15 cellular contexts compared by ENCODE assay signal in genomic region chr17:14398766-14399165, GRCh38.
DNase-seq lines count a peak whose midpoint lies in the region; ATAC-seq and TF ChIP-seq lines count a peak whose summit lies in the region.
"Had no signal": no experiment of that assay in that cellular context is flagged by ENCODE, and none has a peak within 500 bp of the region (broad histone marks: within the 10 kb centered on the region; RNA-seq: fewer than 3 reads in every experiment).

No MANE protein-coding gene starts in this region.

- no peak overlapping the region for H3K9ac ChIP-seq in MM.1S (ENCODE audit: low read length)
- H3K9ac ChIP-seq: GM23248 had no signal

- DNase-seq in activated T-cell treated with anti-CD3 and anti-CD28 coated beads, Interleukin-2, amount 50 U/mL, for 72 hours = peak; percentile 12 to 16
- DNase-seq in activated T-cell treated with anti-CD3 and anti-CD28 coated beads, Interleukin-2, amount 50 U/mL, for 48 hours = no peak
- DNase-seq in natural killer cell treated with Interleukin-12 subunit alpha and Interleukin-12 subunit beta and Interleukin-15 and Interleukin-18, amount 100 ng/mL, for 72 hours (ENCODE audit: low spot score) = no peak
- DNase-seq in natural killer cell (no peak), MM.1S (peak; percentile 33), sciatic nerve (ENCODE audit: low spot score) (no peak)
- no peak for DNase-seq in stimulated activated effector memory CD8-positive, alpha-beta T cell treated with anti-CD3 and anti-CD28 coated beads, Interleukin-12 subunit alpha, Interleukin-12 subunit beta, amount 100 ng/mL, for 72 hours (ENCODE audit: low spot score in 2 of 2)
- DNase-seq: ACHN; BE2C; C1 segment of cervical spinal cord; CD4-positive, CD25-positive, alpha-beta regulatory T cell; CD8-positive, alpha-beta memory T cell; COR-L47; GM23248 had no signal

- 0 out of 2 replicates have a peak overlapping the region, but pooled peaks have one; percentile 6 for H3K4me2 ChIP-seq in MM.1S (ENCODE audit: low read depth, low read length)

- H3K27ac Mint-ChIP-seq in activated T-cell treated with anti-CD3 and anti-CD28 coated beads, Interleukin-2, amount 50 U/mL, for 72 hours = no peak overlapping the region
- peak overlapping the region in 1 of 2 donors; percentile 20 for H3K27ac Mint-ChIP-seq in natural killer cell treated with Interleukin-12 subunit alpha and Interleukin-12 subunit beta and Interleukin-15 and Interleukin-18, amount 100 ng/mL, for 72 hours
- H3K27ac Mint-ChIP-seq in natural killer cell = no peak overlapping the region
- H3K27ac Mint-ChIP-seq in stimulated activated effector memory CD8-positive, alpha-beta T cell treated with anti-CD3 and anti-CD28 coated beads, Interleukin-12 subunit alpha, Interleukin-12 subunit beta, amount 100 ng/mL, for 72 hours = no peak overlapping the region
- H3K27ac Mint-ChIP-seq: CD4-positive, CD25-positive, alpha-beta regulatory T cell; CD8-positive, alpha-beta memory T cell had no signal

- H3K79me2 ChIP-seq in MM.1S (ENCODE audit: low read length) = no peaks in the 10 kb centered on the region

- H2AFZ ChIP-seq in MM.1S (ENCODE audit: low read length) = no peak overlapping the region
- H2AFZ ChIP-seq: GM23248 had no signal

- H3K27me3 ChIP-seq in MM.1S (replicated peaks; ENCODE audit: insufficient read depth, low read length) = no peaks in the 10 kb centered on the region
- H3K27me3 ChIP-seq: BE2C had no signal

- ATAC-seq in activated T-cell treated with anti-CD3 and anti-CD28 coated beads, Interleukin-2, amount 50 U/mL, for 72 hours (replicated peaks in 1 of 2) = peak; percentile 67 to 76
- peak; percentile 44 to 70 for ATAC-seq in natural killer cell treated with Interleukin-12 subunit alpha and Interleukin-12 subunit beta and Interleukin-15 and Interleukin-18, amount 100 ng/mL, for 72 hours
- ATAC-seq in natural killer cell = no peak
- ATAC-seq in stimulated activated effector memory CD8-positive, alpha-beta T cell treated with anti-CD3 and anti-CD28 coated beads, Interleukin-12 subunit alpha, Interleukin-12 subunit beta, amount 100 ng/mL, for 72 hours = peak; percentile 32
- ATAC-seq in sciatic nerve = no peak

- no peaks in the 10 kb centered on the region for H3F3A ChIP-seq in MM.1S (ENCODE audit: insufficient read depth, low read length)

- H3K36me3 ChIP-seq in MM.1S (replicated peaks; ENCODE audit: insufficient read depth, low read length) = no peaks in the 10 kb centered on the region
- H3K36me3 ChIP-seq: BE2C, HAP-1 had no signal

- no peak overlapping the region for H3K4me3 Mint-ChIP-seq in activated T-cell treated with anti-CD3 and anti-CD28 coated beads, Interleukin-2, amount 50 U/mL, for 72 hours
- no peak overlapping the region for H3K4me3 Mint-ChIP-seq in natural killer cell treated with Interleukin-12 subunit alpha and Interleukin-12 subunit beta and Interleukin-15 and Interleukin-18, amount 100 ng/mL, for 72 hours
- no peak overlapping the region for H3K4me3 Mint-ChIP-seq in natural killer cell
- no peak overlapping the region for H3K4me3 Mint-ChIP-seq in stimulated activated effector memory CD8-positive, alpha-beta T cell treated with anti-CD3 and anti-CD28 coated beads, Interleukin-12 subunit alpha, Interleukin-12 subunit beta, amount 100 ng/mL, for 72 hours
- H3K4me3 Mint-ChIP-seq: CD4-positive, CD25-positive, alpha-beta regulatory T cell; CD8-positive, alpha-beta memory T cell had no signal

- H3K4me1 ChIP-seq in MM.1S (ENCODE audit: low read length) = peaks cover 4% of the 10 kb centered on the region; the same call in 1 of the 2 replicates
- H3K4me1 ChIP-seq: BE2C, HAP-1 had no signal

- H3K9me2 ChIP-seq in MM.1S (replicated peaks; ENCODE audit: insufficient read depth, low read length) = no peaks in the 10 kb centered on the region

- H3K9me3 Mint-ChIP-seq in activated T-cell treated with anti-CD3 and anti-CD28 coated beads, Interleukin-2, amount 50 U/mL, for 72 hours = peaks cover 3 to 7% of the 10 kb centered on the region in 2 donors
- peaks cover 7% of the 10 kb centered on the region for H3K9me3 Mint-ChIP-seq in natural killer cell treated with Interleukin-12 subunit alpha and Interleukin-12 subunit beta and Interleukin-15 and Interleukin-18, amount 100 ng/mL, for 72 hours
- H3K9me3 Mint-ChIP-seq in natural killer cell = peaks cover 6 to 7% of the 10 kb centered on the region in 2 donors
- peaks cover 7% of the 10 kb centered on the region for H3K9me3 Mint-ChIP-seq in stimulated activated effector memory CD8-positive, alpha-beta T cell treated with anti-CD3 and anti-CD28 coated beads, Interleukin-12 subunit alpha, Interleukin-12 subunit beta, amount 100 ng/mL, for 72 hours

- no peak for TF ChIP-seq CTCF in natural killer cell (IDR thresholded peaks at IDR 0.05)
- TF ChIP-seq CTCF in MM.1S (IDR thresholded peaks at IDR 0.05; ENCODE audit: low read length) = no peak

- no peaks in the 10 kb centered on the region for H3K27me3 Mint-ChIP-seq in activated T-cell treated with anti-CD3 and anti-CD28 coated beads, Interleukin-2, amount 50 U/mL, for 72 hours (ENCODE audit: low read depth)
- H3K27me3 Mint-ChIP-seq in natural killer cell treated with Interleukin-12 subunit alpha and Interleukin-12 subunit beta and Interleukin-15 and Interleukin-18, amount 100 ng/mL, for 72 hours = peaks cover 0 to 3% of the 10 kb centered on the region in 2 donors
- H3K27me3 Mint-ChIP-seq in natural killer cell (ENCODE audit: low read depth in 2 of 2) = peaks cover 0 to 6% of the 10 kb centered on the region in 2 donors
- H3K27me3 Mint-ChIP-seq: CD4-positive, CD25-positive, alpha-beta regulatory T cell had no signal

- H3K4me1 Mint-ChIP-seq in activated T-cell treated with anti-CD3 and anti-CD28 coated beads, Interleukin-2, amount 50 U/mL, for 72 hours (ENCODE audit: low read depth) = peaks cover 23% of the 10 kb centered on the region
- peaks cover 26 to 29% of the 10 kb centered on the region in 2 donors for H3K4me1 Mint-ChIP-seq in natural killer cell treated with Interleukin-12 subunit alpha and Interleukin-12 subunit beta and Interleukin-15 and Interleukin-18, amount 100 ng/mL, for 72 hours (ENCODE audit: low read depth in 2 of 2)
- H3K4me1 Mint-ChIP-seq in natural killer cell = peaks cover 5 to 8% of the 10 kb centered on the region in 2 donors
- peaks cover 15% of the 10 kb centered on the region for H3K4me1 Mint-ChIP-seq in stimulated activated effector memory CD8-positive, alpha-beta T cell treated with anti-CD3 and anti-CD28 coated beads, Interleukin-12 subunit alpha, Interleukin-12 subunit beta, amount 100 ng/mL, for 72 hours

- H3K36me3 Mint-ChIP-seq in activated T-cell treated with anti-CD3 and anti-CD28 coated beads, Interleukin-2, amount 50 U/mL, for 72 hours (ENCODE audit: insufficient read depth in 2 of 2) = peaks cover 0 to 5% of the 10 kb centered on the region in 2 donors
- peaks cover 6% of the 10 kb centered on the region for H3K36me3 Mint-ChIP-seq in natural killer cell treated with Interleukin-12 subunit alpha and Interleukin-12 subunit beta and Interleukin-15 and Interleukin-18, amount 100 ng/mL, for 72 hours
- H3K36me3 Mint-ChIP-seq in natural killer cell = peaks cover 6% of the 10 kb centered on the region
- no peaks in the 10 kb centered on the region for H3K36me3 Mint-ChIP-seq in stimulated activated effector memory CD8-positive, alpha-beta T cell treated with anti-CD3 and anti-CD28 coated beads, Interleukin-12 subunit alpha, Interleukin-12 subunit beta, amount 100 ng/mL, for 72 hours

- H4K20me1 ChIP-seq in MM.1S (ENCODE audit: insufficient read depth, low read length) = no peaks in the 10 kb centered on the region

- H3K9me3 ChIP-seq in MM.1S (replicated peaks; ENCODE audit: insufficient read depth, low read length) = no peaks in the 10 kb centered on the region
- H3K9me3 ChIP-seq: BE2C had no signal

- H3K27ac ChIP-seq in MM.1S (ENCODE audit: low read length) = peak overlapping the region; percentile 6; the same call in 1 of the 2 replicates
- H3K27ac ChIP-seq: GM23248 had no signal

- no peak overlapping the region for H3K4me3 ChIP-seq in MM.1S (ENCODE audit: low read length)
- H3K4me3 ChIP-seq: GM23248, HAP-1 had no signal

- intact Hi-C loops in natural killer cell (cut with micrococcal nuclease) (no loop called here), sciatic nerve (cut with DNase I) (no loop called here)

Comparison
In these comparisons a context has a peak if more than half of its experiments do, and no peak if none do; other contexts are left out.
1. ATAC-seq: peak in activated T-cell treated with anti-CD3 and anti-CD28 coated beads, Interleukin-2, amount 50 U/mL, for 72 hours (2 of 2), natural killer cell treated with Interleukin-12 subunit alpha and Interleukin-12 subunit beta and Interleukin-15 and Interleukin-18, amount 100 ng/mL, for 72 hours (2 of 2) and stimulated activated effector memory CD8-positive, alpha-beta T cell treated with anti-CD3 and anti-CD28 coated beads, Interleukin-12 subunit alpha, Interleukin-12 subunit beta, amount 100 ng/mL, for 72 hours (single experiment); none in natural killer cell (0 of 3) and sciatic nerve (single experiment).
2. DNase-seq: peak in activated T-cell treated with anti-CD3 and anti-CD28 coated beads, Interleukin-2, amount 50 U/mL, for 72 hours (2 of 2) and MM.1S (single experiment); none in activated T-cell treated with anti-CD3 and anti-CD28 coated beads, Interleukin-2, amount 50 U/mL, for 48 hours (0 of 2), natural killer cell treated with Interleukin-12 subunit alpha and Interleukin-12 subunit beta and Interleukin-15 and Interleukin-18, amount 100 ng/mL, for 72 hours (single experiment), natural killer cell (single experiment), stimulated activated effector memory CD8-positive, alpha-beta T cell treated with anti-CD3 and anti-CD28 coated beads, Interleukin-12 subunit alpha, Interleukin-12 subunit beta, amount 100 ng/mL, for 72 hours (0 of 2) and sciatic nerve (single experiment).